ENCODE assay signal across 23 cellular contexts in the genomic region with DNA sequence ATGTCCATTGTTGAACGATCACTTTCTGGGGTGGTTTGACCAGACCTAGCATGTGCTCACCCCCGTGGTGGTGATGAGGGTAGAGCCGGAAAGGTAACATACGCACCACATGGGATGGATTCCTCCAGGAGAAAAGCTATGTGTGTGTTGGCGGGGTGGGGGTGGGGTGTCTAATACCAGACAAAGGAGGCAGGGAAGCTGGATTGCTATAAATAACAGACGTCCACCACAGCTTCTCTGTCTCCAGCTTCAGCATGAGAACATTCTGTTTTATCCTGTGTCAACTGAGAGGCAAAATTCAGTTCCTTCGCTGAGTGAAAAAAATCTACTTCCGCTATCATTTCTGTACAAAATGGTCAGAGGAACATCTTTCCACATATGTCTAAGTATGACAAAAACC.
"Had no signal": no experiment of that assay in that cellular context is flagged by ENCODE, and none has a peak within 500 bp of the region (broad histone marks: within the 10 kb centered on the region; RNA-seq: fewer than 3 reads in every experiment).

No MANE protein-coding gene starts in this region.

- H3K27ac ChIP-seq: VCaP had no signal

- ATAC-seq: activated T-cell treated with anti-CD3 and anti-CD28 coated beads, Interleukin-2, amount 50 U/mL, for 72 hours; T-cell had no signal

- DNase-seq: activated CD4-positive, alpha-beta memory T cell treated with anti-CD3 and anti-CD28 coated beads for 36 hours; activated CD4-positive, alpha-beta T cell treated with anti-CD3 and anti-CD28 coated beads, Interleukin-2, amount 10 ng/mL, durations not matched to agents 7 days and 5 days; activated CD4-positive, CD25-positive, alpha-beta regulatory T cell; activated gamma-delta T cell treated with Interleukin-2 at 50 U/mL for 16 hours; activated naive CD4-positive, alpha-beta T cell treated with anti-CD3 and anti-CD28 coated beads, Interleukin-2, amount 10 ng/mL, durations not matched to agents 7 days and 5 days; activated naive CD8-positive, alpha-beta T cell treated with anti-CD3 and anti-CD28 coated beads for 36 hours; activated T-cell treated with anti-CD3 and anti-CD28 coated beads for 4 hours; activated T-cell treated with anti-CD3 and anti-CD28 coated beads, Interleukin-2, amount 50 U/mL, for 72 hours; KG1; NCI-H1092; NCI-H1417; NCI-H1930; NCI-H2107; NCI-H2171 treated with DMSO at 0.1 percent for 48 hours; NCI-H226; NCI-H526 treated with DMSO at 0.1 percent for 48 hours; NCI-H82; RPMI8226; SHP77; T-cell; T-helper 2 cell; T1000 had no signal
